7 cellular contexts compared by ENCODE assay signal in genomic region chr15:72864681-72865080, GRCh38.
"Had no signal": no experiment of that assay in that cellular context is flagged by ENCODE, and none has a peak within 500 bp of the region (broad histone marks: within the 10 kb centered on the region; RNA-seq: fewer than 3 reads in every experiment).

No MANE protein-coding gene starts in this region.

- H3K4me3 ChIP-seq: GM23338, K562 had no signal

- DNase-seq: H9, HCEC 1CT, IMR-90, KG1 had no signal

- H3K27ac ChIP-seq: HL-60 had no signal
